1 cellular context compared by ENCODE assay signal in the genomic region with DNA sequence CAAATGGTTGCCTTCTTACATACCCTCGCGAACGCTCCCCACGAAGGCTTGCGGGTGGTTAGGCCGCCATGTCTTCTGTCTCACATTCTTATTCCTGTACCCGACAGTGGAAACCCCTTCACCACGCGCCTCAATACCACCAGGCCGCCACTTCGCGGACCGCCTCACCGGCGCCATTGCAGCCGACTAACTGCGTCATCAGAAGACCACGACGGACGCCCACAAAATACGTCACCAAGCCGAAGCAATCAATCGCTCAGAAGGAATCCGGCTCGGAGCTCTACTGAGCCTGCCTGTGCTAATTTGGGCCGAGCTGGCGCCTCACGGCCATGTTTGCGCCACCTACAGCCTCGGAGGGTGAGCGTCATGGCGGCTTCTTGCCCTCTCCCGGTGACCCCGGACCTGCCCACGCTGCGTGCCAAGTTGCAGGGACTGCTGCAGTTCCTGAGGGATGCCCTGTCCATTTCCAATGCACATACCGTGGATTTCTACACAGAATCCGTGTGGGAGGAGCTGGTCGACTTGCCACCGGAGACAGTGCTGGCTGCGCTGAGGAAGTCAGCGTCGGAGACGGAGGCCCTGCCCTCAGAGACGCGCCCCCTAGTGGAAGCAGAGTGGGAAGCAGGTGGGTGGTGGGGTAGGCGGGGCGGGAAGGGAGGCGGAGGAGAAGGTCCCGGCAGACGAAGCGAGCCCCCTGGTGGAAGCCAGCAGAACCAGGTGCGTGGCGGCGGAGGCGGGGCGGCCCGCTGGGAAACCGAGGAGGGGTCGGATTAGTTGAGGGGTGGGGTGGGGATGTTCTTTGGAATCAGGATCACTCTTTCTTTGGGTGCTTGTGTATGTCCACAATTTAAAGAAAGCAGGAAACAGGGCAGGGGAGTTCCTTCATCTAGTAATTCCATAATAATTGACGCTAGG.
TF ChIP-seq lines count a peak whose summit lies in the region.

Gene CCDC59, minus strand, starts transcription at position 188 of the 915 bp plus-strand sequence. Its CDS starts 11 bp downstream, at position 177.
A gene with protein sequence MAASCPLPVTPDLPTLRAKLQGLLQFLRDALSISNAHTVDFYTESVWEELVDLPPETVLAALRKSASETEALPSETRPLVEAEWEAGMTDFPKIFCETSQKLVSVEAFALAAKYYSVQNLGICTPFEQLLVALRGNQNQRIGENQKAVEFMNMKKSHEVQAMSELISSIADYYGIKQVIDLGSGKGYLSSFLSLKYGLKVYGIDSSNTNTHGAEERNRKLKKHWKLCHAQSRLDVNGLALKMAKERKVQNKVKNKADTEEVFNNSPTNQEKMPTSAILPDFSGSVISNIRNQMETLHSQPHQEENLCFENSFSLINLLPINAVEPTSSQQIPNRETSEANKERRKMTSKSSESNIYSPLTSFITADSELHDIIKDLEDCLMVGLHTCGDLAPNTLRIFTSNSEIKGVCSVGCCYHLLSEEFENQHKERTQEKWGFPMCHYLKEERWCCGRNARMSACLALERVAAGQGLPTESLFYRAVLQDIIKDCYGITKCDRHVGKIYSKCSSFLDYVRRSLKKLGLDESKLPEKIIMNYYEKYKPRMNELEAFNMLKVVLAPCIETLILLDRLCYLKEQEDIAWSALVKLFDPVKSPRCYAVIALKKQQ (plus strand): TSS at position 330 of the 915 bp plus-strand sequence. CDS start 37 bp downstream, at position 367.

TF ChIP-seq in HepG2, 621 proteins besides CTCF, POLR2A, EP300 and RAD21 (continued from another document and continues in another):
- TF ChIP-seq ZNF878 (CRISPR knock-in tag; IDR thresholded peaks at IDR 0.05): peak; percentile 86; the same call in 1 of the 2 replicates
- peak; percentile 96 for TF ChIP-seq U2AF1 (optimal IDR thresholded peaks at IDR 0.05; ENCODE audit: low read depth, low read length)
- TF ChIP-seq TARDBP (CRISPR knock-in tag; IDR thresholded peaks at IDR 0.05): peak; percentile 99
- TF ChIP-seq, protein P1, sequence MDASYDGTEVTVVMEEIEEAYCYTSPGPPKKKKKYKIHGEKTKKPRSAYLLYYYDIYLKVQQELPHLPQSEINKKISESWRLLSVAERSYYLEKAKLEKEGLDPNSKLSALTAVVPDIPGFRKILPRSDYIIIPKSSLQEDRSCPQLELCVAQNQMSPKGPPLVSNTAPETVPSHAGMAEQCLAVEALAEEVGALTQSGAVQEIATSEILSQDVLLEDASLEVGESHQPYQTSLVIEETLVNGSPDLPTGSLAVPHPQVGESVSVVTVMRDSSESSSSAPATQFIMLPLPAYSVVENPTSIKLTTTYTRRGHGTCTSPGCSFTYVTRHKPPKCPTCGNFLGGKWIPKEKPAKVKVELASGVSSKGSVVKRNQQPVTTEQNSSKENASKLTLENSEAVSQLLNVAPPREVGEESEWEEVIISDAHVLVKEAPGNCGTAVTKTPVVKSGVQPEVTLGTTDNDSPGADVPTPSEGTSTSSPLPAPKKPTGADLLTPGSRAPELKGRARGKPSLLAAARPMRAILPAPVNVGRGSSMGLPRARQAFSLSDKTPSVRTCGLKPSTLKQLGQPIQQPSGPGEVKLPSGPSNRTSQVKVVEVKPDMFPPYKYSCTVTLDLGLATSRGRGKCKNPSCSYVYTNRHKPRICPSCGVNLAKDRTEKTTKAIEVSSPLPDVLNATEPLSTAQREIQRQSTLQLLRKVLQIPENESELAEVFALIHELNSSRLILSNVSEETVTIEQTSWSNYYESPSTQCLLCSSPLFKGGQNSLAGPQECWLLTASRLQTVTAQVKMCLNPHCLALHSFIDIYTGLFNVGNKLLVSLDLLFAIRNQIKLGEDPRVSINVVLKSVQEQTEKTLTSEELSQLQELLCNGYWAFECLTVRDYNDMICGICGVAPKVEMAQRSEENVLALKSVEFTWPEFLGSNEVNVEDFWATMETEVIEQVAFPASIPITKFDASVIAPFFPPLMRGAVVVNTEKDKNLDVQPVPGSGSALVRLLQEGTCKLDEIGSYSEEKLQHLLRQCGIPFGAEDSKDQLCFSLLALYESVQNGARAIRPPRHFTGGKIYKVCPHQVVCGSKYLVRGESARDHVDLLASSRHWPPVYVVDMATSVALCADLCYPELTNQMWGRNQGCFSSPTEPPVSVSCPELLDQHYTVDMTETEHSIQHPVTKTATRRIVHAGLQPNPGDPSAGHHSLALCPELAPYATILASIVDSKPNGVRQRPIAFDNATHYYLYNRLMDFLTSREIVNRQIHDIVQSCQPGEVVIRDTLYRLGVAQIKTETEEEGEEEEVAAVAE (CRISPR knock-in tag; IDR thresholded peaks at IDR 0.05; ENCODE audit: borderline replicate concordance): peak; percentile 95
- 0 out of 2 replicates have a peak, but pooled peaks have one; percentile 30 for TF ChIP-seq RERE (CRISPR knock-in tag; IDR thresholded peaks at IDR 0.05; ENCODE audit: low read depth)
- TF ChIP-seq RXRB (CRISPR knock-in tag; IDR thresholded peaks at IDR 0.05; ENCODE audit: borderline replicate concordance): peak; percentile 80
- peak; percentile 78; the same call in 1 of the 2 replicates for TF ChIP-seq FIP1L1 (IDR thresholded peaks at IDR 0.05; ENCODE audit: borderline replicate concordance, insufficient read depth, low read depth, low read length)
- peak; percentile 93 for TF ChIP-seq DNMT3B (CRISPR knock-in tag; conservative IDR thresholded peaks at IDR 0.05)
- TF ChIP-seq JARID2 (CRISPR knock-in tag; IDR thresholded peaks at IDR 0.05; ENCODE audit: insufficient replicate concordance): peak; percentile 80
- no peak for TF ChIP-seq ZNF24 (IDR thresholded peaks at IDR 0.05)
- peak; percentile 53; the same call in 1 of the 2 replicates for TF ChIP-seq ZNF629 (CRISPR knock-in tag; conservative IDR thresholded peaks at IDR 0.05)
- TF ChIP-seq, protein P2, sequence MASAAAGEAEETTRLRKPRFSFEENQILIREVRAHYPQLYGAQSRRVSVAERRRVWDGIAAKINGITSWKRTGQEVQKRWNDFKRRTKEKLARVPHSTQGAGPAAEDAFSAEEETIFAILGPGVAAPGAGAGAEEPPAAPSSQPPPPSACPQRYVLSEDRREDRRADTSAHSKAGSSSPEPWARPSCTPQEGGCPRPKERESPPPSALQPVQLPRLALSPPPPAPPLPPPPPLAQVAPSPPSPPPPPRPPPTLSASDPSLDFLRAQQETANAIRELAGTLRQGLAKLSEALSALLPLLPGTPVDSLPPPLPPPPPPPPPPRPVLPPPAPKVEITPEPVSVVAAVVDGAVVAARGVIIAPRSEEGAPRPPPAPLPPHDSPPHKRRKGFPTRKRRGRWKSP (CRISPR knock-in tag; IDR thresholded peaks at IDR 0.05): peak; percentile 91
- TF ChIP-seq SMARCC2 (IDR thresholded peaks at IDR 0.05): 0 out of 2 replicates have a peak, but pooled peaks have one; percentile 22
- TF ChIP-seq BRD4 (CRISPR knock-in tag; IDR thresholded peaks at IDR 0.05): peak; percentile 97
- TF ChIP-seq, protein P3, sequence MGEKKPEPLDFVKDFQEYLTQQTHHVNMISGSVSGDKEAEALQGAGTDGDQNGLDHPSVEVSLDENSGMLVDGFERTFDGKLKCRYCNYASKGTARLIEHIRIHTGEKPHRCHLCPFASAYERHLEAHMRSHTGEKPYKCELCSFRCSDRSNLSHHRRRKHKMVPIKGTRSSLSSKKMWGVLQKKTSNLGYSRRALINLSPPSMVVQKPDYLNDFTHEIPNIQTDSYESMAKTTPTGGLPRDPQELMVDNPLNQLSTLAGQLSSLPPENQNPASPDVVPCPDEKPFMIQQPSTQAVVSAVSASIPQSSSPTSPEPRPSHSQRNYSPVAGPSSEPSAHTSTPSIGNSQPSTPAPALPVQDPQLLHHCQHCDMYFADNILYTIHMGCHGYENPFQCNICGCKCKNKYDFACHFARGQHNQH (CRISPR knock-in tag; IDR thresholded peaks at IDR 0.05): peak; percentile 94
- TF ChIP-seq SP2 (CRISPR knock-in tag; IDR thresholded peaks at IDR 0.05): no peak; the same call in 1 of the 2 replicates
- peak; percentile 99 for TF ChIP-seq IRF2 (CRISPR knock-in tag; IDR thresholded peaks at IDR 0.05)
- TF ChIP-seq TBP (CRISPR knock-in tag; IDR thresholded peaks at IDR 0.05): no peak; the same call in 1 of the 2 replicates
- TF ChIP-seq ZNF510 (CRISPR knock-in tag; IDR thresholded peaks at IDR 0.05; ENCODE audit: low read depth): peak; percentile 30
- no peak for TF ChIP-seq ZNF446 (CRISPR knock-in tag; IDR thresholded peaks at IDR 0.05)
- no peak for TF ChIP-seq NFE2L1 (CRISPR knock-in tag; IDR thresholded peaks at IDR 0.05; ENCODE audit: borderline replicate concordance)
- no peak; the same call in 1 of the 2 replicates for TF ChIP-seq E2F5 (CRISPR knock-in tag; conservative IDR thresholded peaks at IDR 0.05)
- peak; percentile 83 for TF ChIP-seq ZBTB7B (CRISPR knock-in tag; IDR thresholded peaks at IDR 0.05)
- peak; percentile 95; the same call in 1 of the 2 replicates for TF ChIP-seq BRCA1 (CRISPR knock-in tag; IDR thresholded peaks at IDR 0.05)
- no peak for TF ChIP-seq NPAS2 (CRISPR knock-in tag; IDR thresholded peaks at IDR 0.05; ENCODE audit: borderline replicate concordance)
- peak; percentile 24 for TF ChIP-seq HHEX (CRISPR knock-in tag; IDR thresholded peaks at IDR 0.05)
- no peak for TF ChIP-seq ZNF546 (CRISPR knock-in tag; conservative IDR thresholded peaks at IDR 0.05)
- TF ChIP-seq, protein P4, sequence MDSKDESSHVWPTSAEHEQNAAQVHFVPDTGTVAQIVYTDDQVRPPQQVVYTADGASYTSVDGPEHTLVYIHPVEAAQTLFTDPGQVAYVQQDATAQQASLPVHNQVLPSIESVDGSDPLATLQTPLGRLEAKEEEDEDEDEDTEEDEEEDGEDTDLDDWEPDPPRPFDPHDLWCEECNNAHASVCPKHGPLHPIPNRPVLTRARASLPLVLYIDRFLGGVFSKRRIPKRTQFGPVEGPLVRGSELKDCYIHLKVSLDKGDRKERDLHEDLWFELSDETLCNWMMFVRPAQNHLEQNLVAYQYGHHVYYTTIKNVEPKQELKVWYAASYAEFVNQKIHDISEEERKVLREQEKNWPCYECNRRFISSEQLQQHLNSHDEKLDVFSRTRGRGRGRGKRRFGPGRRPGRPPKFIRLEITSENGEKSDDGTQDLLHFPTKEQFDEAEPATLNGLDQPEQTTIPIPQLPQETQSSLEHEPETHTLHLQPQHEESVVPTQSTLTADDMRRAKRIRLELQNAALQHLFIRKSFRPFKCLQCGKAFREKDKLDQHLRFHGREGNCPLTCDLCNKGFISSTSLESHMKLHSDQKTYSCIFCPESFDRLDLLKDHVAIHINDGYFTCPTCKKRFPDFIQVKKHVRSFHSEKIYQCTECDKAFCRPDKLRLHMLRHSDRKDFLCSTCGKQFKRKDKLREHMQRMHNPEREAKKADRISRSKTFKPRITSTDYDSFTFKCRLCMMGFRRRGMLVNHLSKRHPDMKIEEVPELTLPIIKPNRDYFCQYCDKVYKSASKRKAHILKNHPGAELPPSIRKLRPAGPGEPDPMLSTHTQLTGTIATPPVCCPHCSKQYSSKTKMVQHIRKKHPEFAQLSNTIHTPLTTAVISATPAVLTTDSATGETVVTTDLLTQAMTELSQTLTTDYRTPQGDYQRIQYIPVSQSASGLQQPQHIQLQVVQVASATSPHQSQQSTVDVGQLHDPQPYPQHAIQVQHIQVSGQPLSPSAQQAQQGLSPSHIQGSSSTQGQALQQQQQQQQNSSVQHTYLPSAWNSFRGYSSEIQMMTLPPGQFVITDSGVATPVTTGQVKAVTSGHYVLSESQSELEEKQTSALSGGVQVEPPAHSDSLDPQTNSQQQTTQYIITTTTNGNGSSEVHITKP (CRISPR knock-in tag; IDR thresholded peaks at IDR 0.05; ENCODE audit: low read depth): no peak; the same call in 1 of the 2 replicates
- TF ChIP-seq, protein P5, sequence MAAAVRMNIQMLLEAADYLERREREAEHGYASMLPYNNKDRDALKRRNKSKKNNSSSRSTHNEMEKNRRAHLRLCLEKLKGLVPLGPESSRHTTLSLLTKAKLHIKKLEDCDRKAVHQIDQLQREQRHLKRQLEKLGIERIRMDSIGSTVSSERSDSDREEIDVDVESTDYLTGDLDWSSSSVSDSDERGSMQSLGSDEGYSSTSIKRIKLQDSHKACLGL (CRISPR knock-in tag; IDR thresholded peaks at IDR 0.05): peak; percentile 83; the same call in 1 of the 2 replicates
- TF ChIP-seq ATF5 (CRISPR knock-in tag; IDR thresholded peaks at IDR 0.05; ENCODE audit: low read depth): peak; percentile 79; the same call in 1 of the 2 replicates
- peak; percentile 59; the same call in 1 of the 2 replicates for TF ChIP-seq ZNF777 (CRISPR knock-in tag; IDR thresholded peaks at IDR 0.05)
- no peak for TF ChIP-seq SNRNP70 (IDR thresholded peaks at IDR 0.05; ENCODE audit: low read depth, low read length)
- no peak for TF ChIP-seq PLRG1 (conservative IDR thresholded peaks at IDR 0.05)
